ENCODE assay signal across 1 cellular context in genomic region chr21:43091979-43092614, GRCh38. TPM values are rescaled to one million over a fixed set of nuclear protein-coding genes. Genes with fewer than 3 reads are reported as not detected.
"Had no signal": no experiment of that assay in that cellular context is flagged by ENCODE, and none has a peak within 500 bp of the region (broad histone marks: within the 10 kb centered on the region; RNA-seq: fewer than 3 reads in every experiment).

No MANE protein-coding gene starts in this region.

RNA-seq across cellular contexts. Expression of gene CBS, which starts 16.5 kb away (rescaled TPM):
- total RNA-seq: mononuclear cell had no signal
